In genomic region chr3:187044871-187045552, GRCh38 we compare ENCODE assay signal across 11 cellular contexts.
DNase-seq lines count a peak whose midpoint lies in the region; ATAC-seq and TF ChIP-seq lines count a peak whose summit lies in the region.
"Had no signal": no experiment of that assay in that cellular context is flagged by ENCODE, and none has a peak within 500 bp of the region (broad histone marks: within the 10 kb centered on the region; RNA-seq: fewer than 3 reads in every experiment).

No MANE protein-coding gene starts in this region.

- POLR2A ChIA-PET in activated CD8-positive, alpha-beta T cell treated with anti-CD3 and anti-CD28 coated beads for 36 hours (lab: Charles Lee): interaction anchor here (1.2 to 9.3 kb wide), 5 partner anchors 13 to 114 kb away, joined by 4 to 75 read pairs (median 4); no protein-coding TSS in a partner anchor

- no peak for ATAC-seq in activated CD8-positive, alpha-beta T cell treated with anti-CD3 and anti-CD28 coated beads for 36 hours
- no peak for ATAC-seq in stimulated activated naive CD8-positive, alpha-beta T cell treated with anti-CD3 and anti-CD28 coated beads, Interleukin-15, amount 100 ng/mL, for 72 hours
- ATAC-seq in HG03354 (IDR thresholded peaks at IDR 0.05; ENCODE audit: poor library complexity, severe bottlenecking, unreplicated experiment) (no peak), GM19351 (IDR thresholded peaks at IDR 0.05; ENCODE audit: unreplicated experiment) (no peak)
- ATAC-seq: HCT116 had no signal

- no peak overlapping the region for H3K4me3 Mint-ChIP-seq in activated naive CD4-positive, alpha-beta T cell treated with anti-CD3 and anti-CD28 coated beads for 36 hours
- no peak overlapping the region for H3K4me3 Mint-ChIP-seq in activated CD8-positive, alpha-beta T cell treated with anti-CD3 and anti-CD28 coated beads for 36 hours
- H3K4me3 Mint-ChIP-seq in glutamatergic neuron (ENCODE audit: unreplicated experiment): no peak overlapping the region
- H3K4me3 Mint-ChIP-seq in stimulated activated naive CD8-positive, alpha-beta T cell treated with anti-CD3 and anti-CD28 coated beads, Interleukin-15, amount 100 ng/mL, for 72 hours: peak overlapping the region; percentile 20 to 65

- H3K4me1 Mint-ChIP-seq in activated naive CD4-positive, alpha-beta T cell treated with anti-CD3 and anti-CD28 coated beads for 36 hours (ENCODE audit: low read depth): peaks cover 87% of the 10 kb centered on the region
- peaks cover 87% of the 10 kb centered on the region for H3K4me1 Mint-ChIP-seq in activated CD8-positive, alpha-beta T cell treated with anti-CD3 and anti-CD28 coated beads for 36 hours (ENCODE audit: low read depth)
- no peaks in the 10 kb centered on the region for H3K4me1 Mint-ChIP-seq in glutamatergic neuron (ENCODE audit: low read depth, unreplicated experiment)
- peaks cover 95% of the 10 kb centered on the region for H3K4me1 Mint-ChIP-seq in stimulated activated naive CD8-positive, alpha-beta T cell treated with anti-CD3 and anti-CD28 coated beads, Interleukin-15, amount 100 ng/mL, for 72 hours

- no peak for TF ChIP-seq CTCF in activated CD8-positive, alpha-beta T cell treated with anti-CD3 and anti-CD28 coated beads for 36 hours (IDR thresholded peaks at IDR 0.05)
- peak; percentile 45 for TF ChIP-seq CTCF in glutamatergic neuron (IDR thresholded peaks at IDR 0.05; ENCODE audit: partially characterized antibody, unreplicated experiment)

- intact Hi-C loops in activated naive CD4-positive, alpha-beta T cell treated with anti-CD3 and anti-CD28 coated beads for 36 hours (cut with micrococcal nuclease): no loop called here
- intact Hi-C loops in activated CD8-positive, alpha-beta T cell treated with anti-CD3 and anti-CD28 coated beads for 36 hours (cut with micrococcal nuclease): no loop called here

- H3K9me3 Mint-ChIP-seq in activated naive CD4-positive, alpha-beta T cell treated with anti-CD3 and anti-CD28 coated beads for 36 hours: no peaks in the 10 kb centered on the region
- peaks cover 1% of the 10 kb centered on the region for H3K9me3 Mint-ChIP-seq in activated CD8-positive, alpha-beta T cell treated with anti-CD3 and anti-CD28 coated beads for 36 hours
- no peaks in the 10 kb centered on the region for H3K9me3 Mint-ChIP-seq in glutamatergic neuron (ENCODE audit: unreplicated experiment)
- H3K9me3 Mint-ChIP-seq in stimulated activated naive CD8-positive, alpha-beta T cell treated with anti-CD3 and anti-CD28 coated beads, Interleukin-15, amount 100 ng/mL, for 72 hours: peaks cover 0 to 6% of the 10 kb centered on the region in 2 donors

- no peaks in the 10 kb centered on the region for H3K27me3 Mint-ChIP-seq in activated naive CD4-positive, alpha-beta T cell treated with anti-CD3 and anti-CD28 coated beads for 36 hours (ENCODE audit: low read depth)
- no peaks in the 10 kb centered on the region for H3K27me3 Mint-ChIP-seq in activated CD8-positive, alpha-beta T cell treated with anti-CD3 and anti-CD28 coated beads for 36 hours
- no peaks in the 10 kb centered on the region for H3K27me3 Mint-ChIP-seq in glutamatergic neuron (ENCODE audit: unreplicated experiment)
- no peaks in the 10 kb centered on the region for H3K27me3 Mint-ChIP-seq in stimulated activated naive CD8-positive, alpha-beta T cell treated with anti-CD3 and anti-CD28 coated beads, Interleukin-15, amount 100 ng/mL, for 72 hours

- CTCF ChIA-PET in activated naive CD4-positive, alpha-beta T cell treated with anti-CD3 and anti-CD28 coated beads for 36 hours (lab: Charles Lee): interaction anchor here (0.7 to 3.0 kb wide), 8 partner anchors 14 to 126 kb away, joined by 3 to 13 read pairs (median 4); no protein-coding TSS in a partner anchor
- CTCF ChIA-PET in activated CD8-positive, alpha-beta T cell treated with anti-CD3 and anti-CD28 coated beads for 36 hours (lab: Charles Lee): interaction anchor here (0.9 to 1.8 kb wide), 4 partner anchors 14 to 56 kb away, joined by 3 to 10 read pairs (median 4); no protein-coding TSS in a partner anchor

- no peak for DNase-seq in activated naive CD4-positive, alpha-beta T cell treated with anti-CD3 and anti-CD28 coated beads for 36 hours
- DNase-seq in activated naive CD4-positive, alpha-beta T cell treated with Interleukin-2 at 50 U/mL for 16 hours: no peak
- DNase-seq in activated CD8-positive, alpha-beta T cell treated with anti-CD3 and anti-CD28 coated beads for 36 hours: no peak
- DNase-seq in glutamatergic neuron: no peak
- no peak for DNase-seq in stimulated activated naive CD8-positive, alpha-beta T cell treated with anti-CD3 and anti-CD28 coated beads, Interleukin-15, amount 100 ng/mL, for 72 hours
- DNase-seq in cortex of kidney (lab: John Stamatoyannopoulos, UW): no peak
- DNase-seq: effector CD4-positive, alpha-beta T cell; NCI-H524 had no signal

- H3K36me3 Mint-ChIP-seq in activated naive CD4-positive, alpha-beta T cell treated with anti-CD3 and anti-CD28 coated beads for 36 hours (ENCODE audit: low read depth): peaks cover 81% of the 10 kb centered on the region
- H3K36me3 Mint-ChIP-seq in activated CD8-positive, alpha-beta T cell treated with anti-CD3 and anti-CD28 coated beads for 36 hours (ENCODE audit: low read depth): peaks cover 92% of the 10 kb centered on the region
- peaks cover 26% of the 10 kb centered on the region for H3K36me3 Mint-ChIP-seq in glutamatergic neuron (ENCODE audit: unreplicated experiment)

- H3K27ac Mint-ChIP-seq in activated naive CD4-positive, alpha-beta T cell treated with anti-CD3 and anti-CD28 coated beads for 36 hours: peak overlapping the region; percentile 98
- H3K27ac Mint-ChIP-seq in activated CD8-positive, alpha-beta T cell treated with anti-CD3 and anti-CD28 coated beads for 36 hours: peak overlapping the region; percentile 79
- no peak overlapping the region for H3K27ac Mint-ChIP-seq in glutamatergic neuron (ENCODE audit: unreplicated experiment)
- H3K27ac Mint-ChIP-seq in stimulated activated naive CD8-positive, alpha-beta T cell treated with anti-CD3 and anti-CD28 coated beads, Interleukin-15, amount 100 ng/mL, for 72 hours: no peak overlapping the region

Comparison
In these comparisons a context has a peak if more than half of its experiments do, and no peak if none do; other contexts are left out.
1. H3K27ac Mint-ChIP-seq: peak in activated naive CD4-positive, alpha-beta T cell treated with anti-CD3 and anti-CD28 coated beads for 36 hours (single experiment) and activated CD8-positive, alpha-beta T cell treated with anti-CD3 and anti-CD28 coated beads for 36 hours (single experiment); none in glutamatergic neuron (single experiment) and stimulated activated naive CD8-positive, alpha-beta T cell treated with anti-CD3 and anti-CD28 coated beads, Interleukin-15, amount 100 ng/mL, for 72 hours (0 of 2).
2. H3K4me3 Mint-ChIP-seq: peak in stimulated activated naive CD8-positive, alpha-beta T cell treated with anti-CD3 and anti-CD28 coated beads, Interleukin-15, amount 100 ng/mL, for 72 hours (2 of 2); none in activated naive CD4-positive, alpha-beta T cell treated with anti-CD3 and anti-CD28 coated beads for 36 hours (single experiment), activated CD8-positive, alpha-beta T cell treated with anti-CD3 and anti-CD28 coated beads for 36 hours (single experiment) and glutamatergic neuron (single experiment).